Comparison of ENCODE assay signal across 8 cellular contexts in the genomic region with DNA sequence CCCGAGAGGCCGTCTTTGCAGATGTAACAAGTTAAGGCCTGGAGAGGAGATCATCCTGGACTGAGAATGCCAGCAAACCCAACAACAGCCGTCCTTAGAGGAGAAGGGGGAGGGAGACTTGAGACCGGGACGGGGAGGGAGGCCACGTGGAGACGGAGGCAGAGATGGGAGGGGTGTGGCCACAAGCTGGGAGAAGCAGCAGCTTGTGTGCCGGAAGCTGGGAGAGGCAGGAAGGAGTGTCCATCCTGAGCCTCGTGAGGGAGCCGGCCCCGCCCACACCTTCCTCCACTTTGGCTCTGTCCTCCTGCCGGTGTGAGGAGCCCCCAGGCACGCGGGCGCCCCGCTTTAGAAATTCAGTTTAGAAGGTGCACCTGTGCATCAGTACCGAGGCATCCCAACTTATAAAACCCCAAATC.
DNase-seq lines count a peak whose midpoint lies in the region; ATAC-seq and TF ChIP-seq lines count a peak whose summit lies in the region.

No MANE protein-coding gene starts in this region.

- peaks cover 13% of the 10 kb centered on the region for H3K4me1 Mint-ChIP-seq in activated CD4-positive, alpha-beta T cell treated with anti-CD3 and anti-CD28 coated beads for 36 hours
- H3K4me1 Mint-ChIP-seq in T-cell: peaks cover 13 to 19% (median 15%) of the 10 kb centered on the region in 3 donors

- H3K36me3 Mint-ChIP-seq in activated CD4-positive, alpha-beta T cell treated with anti-CD3 and anti-CD28 coated beads for 36 hours (ENCODE audit: low read depth): no peaks in the 10 kb centered on the region
- H3K36me3 Mint-ChIP-seq in T-cell: no peaks in the 10 kb centered on the region

- DNase-seq in activated CD4-positive, alpha-beta T cell treated with anti-CD3 and anti-CD28 coated beads for 36 hours: peak; percentile 47
- DNase-seq in activated CD4-positive, alpha-beta T cell treated with anti-CD3 and anti-CD28 coated beads, Interleukin-2, amount 50 U/mL, for 1 hour: no peak
- DNase-seq in NB4 (ENCODE audit: low read depth): peak; percentile 99
- peak in 2 of 34 experiments; percentile 4 to 27 for DNase-seq in T-cell
- DNase-seq in fibroblast of mammary gland (ENCODE audit: low read depth): peak; percentile 61
- no peak for DNase-seq in stimulated activated CD4-positive, alpha-beta T cell treated with anti-CD3 and anti-CD28 coated beads, Interleukin-1b, Interleukin-23, amount 100 ng/mL, for 48 hours

- H3K4me3 Mint-ChIP-seq in activated CD4-positive, alpha-beta T cell treated with anti-CD3 and anti-CD28 coated beads for 36 hours: peak overlapping the region; percentile 41
- H3K4me3 Mint-ChIP-seq in T-cell: peak overlapping the region in 2 of 3 donors; percentile 25 to 57

- H3K27me3 Mint-ChIP-seq in activated CD4-positive, alpha-beta T cell treated with anti-CD3 and anti-CD28 coated beads for 36 hours: no peaks in the 10 kb centered on the region
- H3K27me3 Mint-ChIP-seq in T-cell: no peaks in the 10 kb centered on the region

- TF ChIP-seq POLR2A in NB4 (IDR thresholded peaks at IDR 0.05; ENCODE audit: extremely low read depth, insufficient read length): no peak

- no peaks in the 10 kb centered on the region for H3K4me1 ChIP-seq in parathyroid adenoma

- no peak overlapping the region for H3K9ac ChIP-seq in parathyroid adenoma

- CTCF ChIA-PET in activated CD4-positive, alpha-beta T cell treated with anti-CD3 and anti-CD28 coated beads for 36 hours (lab: Charles Lee): interaction anchor here (0.6 to 1.4 kb wide), 13 partner anchors 42 to 607 kb away, joined by 3 to 8 read pairs (median 4); no protein-coding TSS in a partner anchor
- CTCF ChIA-PET in T-cell (lab: Charles Lee): interaction anchor here in 1 of 2 donors (0.7 kb wide), 1 partner anchor 36 kb away, joined by 4 read pairs; no protein-coding TSS in a partner anchor

- no peaks in the 10 kb centered on the region for H3K79me2 ChIP-seq in parathyroid adenoma

- H3K9me3 ChIP-seq in parathyroid adenoma (ENCODE audit: control insufficient read depth, low read length): no peaks in the 10 kb centered on the region

- TF ChIP-seq CTCF in NB4 (IDR thresholded peaks at IDR 0.05; ENCODE audit: low read depth, low read length): no peak
- no peak for TF ChIP-seq CTCF in fibroblast of mammary gland (conservative IDR thresholded peaks at IDR 0.05; ENCODE audit: control insufficient read depth, insufficient read depth, low read depth, low read length)
- no peak for TF ChIP-seq CTCF in parathyroid adenoma (IDR thresholded peaks at IDR 0.05)

- no peak overlapping the region for H3K27ac ChIP-seq in parathyroid adenoma

- H3K36me3 ChIP-seq in parathyroid adenoma (ENCODE audit: control insufficient read depth, insufficient read depth, low read length): no peaks in the 10 kb centered on the region

- ATAC-seq in activated CD4-positive, alpha-beta T cell treated with anti-CD3 and anti-CD28 coated beads for 36 hours: peak; percentile 43
- peak in 3 of 4 experiments; percentile 14 to 44 (median 21) for ATAC-seq in T-cell (replicated peaks in 1 of 4)
- ATAC-seq in HG02885 (IDR thresholded peaks at IDR 0.05; ENCODE audit: poor library complexity, unreplicated experiment): no peak

- POLR2A ChIA-PET in activated CD4-positive, alpha-beta T cell treated with anti-CD3 and anti-CD28 coated beads for 36 hours (lab: Charles Lee): no interaction called here
- POLR2A ChIA-PET in T-cell (lab: Charles Lee): no interaction called here

- H3K4me3 ChIP-seq in NB4 (ENCODE audit: low read depth, low read length) (peak overlapping the region; percentile 74), fibroblast of mammary gland (ENCODE audit: control insufficient read depth, low read depth, low read length) (peak overlapping the region; percentile 23), parathyroid adenoma (ENCODE audit: low read depth, low read length) (no peak overlapping the region)

- no peaks in the 10 kb centered on the region for H3K27me3 ChIP-seq in parathyroid adenoma (ENCODE audit: control insufficient read depth, insufficient read depth, low read length)

- intact Hi-C loops in activated CD4-positive, alpha-beta T cell treated with anti-CD3 and anti-CD28 coated beads for 36 hours (cut with DNase I, micrococcal nuclease): loop anchor here (5.0 kb wide), 3 partner anchors 40 to 920 kb away; no protein-coding TSS in a partner anchor

- H3K4me2 ChIP-seq in parathyroid adenoma (ENCODE audit: low read length): peak overlapping the region; percentile 5

- no peaks in the 10 kb centered on the region for H3K9me3 Mint-ChIP-seq in activated CD4-positive, alpha-beta T cell treated with anti-CD3 and anti-CD28 coated beads for 36 hours (ENCODE audit: low read depth)
- no peaks in the 10 kb centered on the region for H3K9me3 Mint-ChIP-seq in T-cell

- peak overlapping the region; percentile 60 for H2AFZ ChIP-seq in parathyroid adenoma

- H3K27ac Mint-ChIP-seq in activated CD4-positive, alpha-beta T cell treated with anti-CD3 and anti-CD28 coated beads for 36 hours: peak overlapping the region; percentile 13
- no peak overlapping the region for H3K27ac Mint-ChIP-seq in T-cell

Comparison
In these comparisons a context has a peak if more than half of its experiments do, and no peak if none do; other contexts are left out.
1. DNase-seq: peak in activated CD4-positive, alpha-beta T cell treated with anti-CD3 and anti-CD28 coated beads for 36 hours (single experiment), NB4 (single experiment) and fibroblast of mammary gland (single experiment); none in activated CD4-positive, alpha-beta T cell treated with anti-CD3 and anti-CD28 coated beads, Interleukin-2, amount 50 U/mL, for 1 hour (single experiment) and stimulated activated CD4-positive, alpha-beta T cell treated with anti-CD3 and anti-CD28 coated beads, Interleukin-1b, Interleukin-23, amount 100 ng/mL, for 48 hours (single experiment).